Comparison of ENCODE assay signal across 9 cellular contexts in the genomic region with DNA sequence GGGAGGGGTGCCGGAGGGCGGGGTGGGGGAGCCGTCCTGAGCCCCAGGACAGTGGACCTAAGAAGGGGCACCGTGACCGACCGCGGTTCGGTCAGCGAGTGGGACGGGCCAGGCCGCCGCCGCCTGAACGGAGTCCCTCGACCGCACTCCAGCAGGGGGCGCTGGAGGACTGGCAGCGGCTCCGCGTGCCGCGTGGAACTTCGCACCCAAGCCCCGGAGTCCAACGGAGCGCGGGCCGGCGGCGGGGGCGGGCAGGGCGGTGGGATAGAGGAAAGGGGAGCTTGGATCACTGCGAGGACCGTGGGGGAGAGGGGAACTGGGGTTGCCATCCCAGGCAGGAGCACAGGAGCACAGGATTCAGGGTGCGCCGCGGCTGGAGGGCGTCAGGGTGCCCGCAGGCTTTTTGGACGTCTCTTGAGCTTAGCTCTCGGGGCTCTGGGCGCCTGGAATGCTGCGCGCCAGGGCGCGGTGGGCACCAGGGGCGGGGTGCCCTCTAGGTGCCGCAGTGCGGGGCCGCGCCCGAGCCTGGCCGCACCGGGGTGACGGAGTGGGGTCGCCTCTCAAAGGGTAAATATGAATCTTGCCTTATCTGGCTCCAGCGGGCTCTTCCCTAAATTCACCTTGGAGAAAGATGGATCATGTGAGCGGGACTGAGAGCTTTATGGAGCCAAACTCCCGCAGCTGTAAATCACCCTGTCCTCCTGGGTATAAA. TPM values are rescaled to one million over a fixed set of nuclear protein-coding genes. Genes with fewer than 3 reads are reported as not detected.
DNase-seq lines count a peak whose midpoint lies in the region; ATAC-seq, FAIRE-seq and TF ChIP-seq lines count a peak whose summit lies in the region.
"Had no signal": no experiment of that assay in that cellular context is flagged by ENCODE, and none has a peak within 500 bp of the region (broad histone marks: within the 10 kb centered on the region; RNA-seq: fewer than 3 reads in every experiment).

No MANE protein-coding gene starts in this region.

- no peaks in the 10 kb centered on the region for H3K9me3 Mint-ChIP-seq in activated naive CD8-positive, alpha-beta T cell treated with anti-CD3 and anti-CD28 coated beads, Interleukin-2, amount 10 ng/mL, durations not matched to agents 7 days and 5 days

- H3K9me3 ChIP-seq in left ventricle myocardium inferior (replicated peaks): no peaks in the 10 kb centered on the region

- no peak overlapping the region for H3K4me3 Mint-ChIP-seq in activated naive CD8-positive, alpha-beta T cell treated with anti-CD3 and anti-CD28 coated beads, Interleukin-2, amount 10 ng/mL, durations not matched to agents 7 days and 5 days

- H3K4me1 Mint-ChIP-seq in activated naive CD8-positive, alpha-beta T cell treated with anti-CD3 and anti-CD28 coated beads, Interleukin-2, amount 10 ng/mL, durations not matched to agents 7 days and 5 days: peaks cover 4% of the 10 kb centered on the region

- no peak overlapping the region for H3K27ac Mint-ChIP-seq in activated naive CD8-positive, alpha-beta T cell treated with anti-CD3 and anti-CD28 coated beads, Interleukin-2, amount 10 ng/mL, durations not matched to agents 7 days and 5 days

- H3K27ac ChIP-seq in C4-2B (no peak overlapping the region), left ventricle myocardium inferior (replicated peaks) (no peak overlapping the region)

- peaks cover 26% of the 10 kb centered on the region for H3K4me1 ChIP-seq in left ventricle myocardium inferior

- peak overlapping the region; percentile 53 for H3K4me3 ChIP-seq in left ventricle myocardium inferior

- no peaks in the 10 kb centered on the region for H3K36me3 Mint-ChIP-seq in activated naive CD8-positive, alpha-beta T cell treated with anti-CD3 and anti-CD28 coated beads, Interleukin-2, amount 10 ng/mL, durations not matched to agents 7 days and 5 days

- H3K27me3 ChIP-seq in left ventricle myocardium inferior (ENCODE audit: low read depth): peaks cover 100% of the 10 kb centered on the region

- H3K27me3 Mint-ChIP-seq in activated naive CD8-positive, alpha-beta T cell treated with anti-CD3 and anti-CD28 coated beads, Interleukin-2, amount 10 ng/mL, durations not matched to agents 7 days and 5 days: peaks cover 61% of the 10 kb centered on the region

- peak; percentile 32 for DNase-seq in SW480 (ENCODE audit: low spot score)
- peak; percentile 87 for DNase-seq in activated naive CD8-positive, alpha-beta T cell treated with anti-CD3 and anti-CD28 coated beads, Interleukin-2, amount 10 ng/mL, durations not matched to agents 7 days and 5 days
- peak; percentile 60 for DNase-seq in left ventricle myocardium inferior
- DNase-seq in sciatic nerve (ENCODE audit: low spot score): peak; percentile 82
- DNase-seq in RCC 7860 (ENCODE audit: low spot score): no peak

- intact Hi-C loops in left ventricle myocardium inferior (cut with micrococcal nuclease): no loop called here
- intact Hi-C loops in sciatic nerve (cut with DNase I): no loop called here

- POLR2A ChIA-PET in activated naive CD8-positive, alpha-beta T cell treated with anti-CD3 and anti-CD28 coated beads, Interleukin-2, amount 10 ng/mL, durations not matched to agents 7 days and 5 days (lab: Charles Lee): interaction anchor here (0.6 kb wide), 1 partner anchor 118 kb away, joined by 3 read pairs; no protein-coding TSS in a partner anchor

- TF ChIP-seq CTCF in C4-2B (conservative IDR thresholded peaks at IDR 0.05) (peak; percentile 97), left ventricle myocardium inferior (IDR thresholded peaks at IDR 0.05; ENCODE audit: borderline replicate concordance) (peak; percentile 79)

- no peaks in the 10 kb centered on the region for H3K36me3 ChIP-seq in left ventricle myocardium inferior

- ATAC-seq in HG02798 (IDR thresholded peaks at IDR 0.05; ENCODE audit: poor library complexity, unreplicated experiment): peak; percentile 45
- peak; percentile 57 for ATAC-seq in activated naive CD8-positive, alpha-beta T cell treated with anti-CD3 and anti-CD28 coated beads, Interleukin-2, amount 10 ng/mL, durations not matched to agents 7 days and 5 days (ENCODE audit: low read depth)
- ATAC-seq in sciatic nerve: peak; percentile 55
- no peak for ATAC-seq in HG03354 (IDR thresholded peaks at IDR 0.05; ENCODE audit: poor library complexity, severe bottlenecking, unreplicated experiment)

- FAIRE-seq in RCC 7860 (lab: Jason Lieb, UNC): no peak

RNA-seq across cellular contexts. Expression of gene OTOP2, which starts 0.4 kb away (rescaled TPM):
- total RNA-seq in activated naive CD8-positive, alpha-beta T cell treated with anti-CD3 and anti-CD28 coated beads, Interleukin-2, amount 10 ng/mL, durations not matched to agents 7 days and 5 days: not detected
- not detected for total RNA-seq in left ventricle myocardium inferior
- total RNA-seq in sciatic nerve: not detected
- total RNA-seq: HT1080 had no signal

RNA-seq across cellular contexts. Expression of gene USH1G, which starts 0.6 kb away (rescaled TPM):
- total RNA-seq in activated naive CD8-positive, alpha-beta T cell treated with anti-CD3 and anti-CD28 coated beads, Interleukin-2, amount 10 ng/mL, durations not matched to agents 7 days and 5 days: not detected
- total RNA-seq in left ventricle myocardium inferior: not detected
- not detected for total RNA-seq in sciatic nerve
- total RNA-seq: HT1080 had no signal

RNA-seq across cellular contexts. Expression of gene OTOP3, which starts 12.0 kb away (rescaled TPM):
- not detected for total RNA-seq in activated naive CD8-positive, alpha-beta T cell treated with anti-CD3 and anti-CD28 coated beads, Interleukin-2, amount 10 ng/mL, durations not matched to agents 7 days and 5 days
- total RNA-seq in left ventricle myocardium inferior (not detected), sciatic nerve (not detected)
- total RNA-seq: HT1080 had no signal

RNA-seq across cellular contexts. Expression of gene FADS6, which starts 30.3 kb away (rescaled TPM):
- not detected for total RNA-seq in activated naive CD8-positive, alpha-beta T cell treated with anti-CD3 and anti-CD28 coated beads, Interleukin-2, amount 10 ng/mL, durations not matched to agents 7 days and 5 days
- total RNA-seq in left ventricle myocardium inferior (not detected), sciatic nerve (not detected)
- total RNA-seq: HT1080 had no signal

RNA-seq across cellular contexts. Expression of gene HID1, which starts 48.9 kb away (rescaled TPM):
- total RNA-seq in activated naive CD8-positive, alpha-beta T cell treated with anti-CD3 and anti-CD28 coated beads, Interleukin-2, amount 10 ng/mL, durations not matched to agents 7 days and 5 days: 1 to 10 TPM; 3.6 to 3.9 TPM
- total RNA-seq in left ventricle myocardium inferior (7.2 TPM), sciatic nerve (16.1 TPM)
